ENCODE assay signal across 20 cellular contexts in genomic region chr7:77859343-77859742, GRCh38.
"Had no signal": no experiment of that assay in that cellular context is flagged by ENCODE, and none has a peak within 500 bp of the region (broad histone marks: within the 10 kb centered on the region; RNA-seq: fewer than 3 reads in every experiment).

No MANE protein-coding gene starts in this region.

- H3K27me3 Mint-ChIP-seq: activated CD4-positive, alpha-beta memory T cell treated with anti-CD3 and anti-CD28 coated beads, Interleukin-2, amount 10 ng/mL, durations not matched to agents 7 days and 5 days; activated naive CD8-positive, alpha-beta T cell treated with anti-CD3 and anti-CD28 coated beads for 36 hours; stimulated activated naive CD8-positive, alpha-beta T cell treated with anti-CD3 and anti-CD28 coated beads, Interleukin-15, amount 100 ng/mL, for 72 hours; type B pancreatic cell had no signal

- DNase-seq: activated CD4-positive, alpha-beta memory T cell treated with anti-CD3 and anti-CD28 coated beads, Interleukin-2, amount 10 ng/mL, durations not matched to agents 7 days and 5 days; activated CD4-positive, alpha-beta T cell treated with anti-CD3 and anti-CD28 coated beads for 4 hours; activated naive CD8-positive, alpha-beta T cell treated with anti-CD3 and anti-CD28 coated beads for 36 hours; activated T-cell treated with anti-CD3 and anti-CD28 coated beads, Interleukin-2, amount 50 U/mL, for 48 hours; amygdala; body of pancreas; caudate nucleus; left colon; natural killer cell; nucleus accumbens; right lobe of liver; stimulated activated CD4-positive, alpha-beta T cell treated with anti-CD3 and anti-CD28 coated beads, Interleukin-4, amount 100 ng/mL, for 4 hours; stimulated activated naive CD8-positive, alpha-beta T cell treated with anti-CD3 and anti-CD28 coated beads, Interleukin-15, amount 100 ng/mL, for 72 hours; T-helper 1 cell; WERI-Rb-1 had no signal

- ATAC-seq: body of pancreas; esophagus mucosa; left colon; natural killer cell; right lobe of liver; stimulated activated naive CD8-positive, alpha-beta T cell treated with anti-CD3 and anti-CD28 coated beads, Interleukin-15, amount 100 ng/mL, for 72 hours had no signal

- H3K36me3 Mint-ChIP-seq: natural killer cell, type B pancreatic cell had no signal

- H3K27ac Mint-ChIP-seq: activated CD4-positive, alpha-beta memory T cell treated with anti-CD3 and anti-CD28 coated beads, Interleukin-2, amount 10 ng/mL, durations not matched to agents 7 days and 5 days; activated naive CD8-positive, alpha-beta T cell treated with anti-CD3 and anti-CD28 coated beads for 36 hours; stimulated activated naive CD8-positive, alpha-beta T cell treated with anti-CD3 and anti-CD28 coated beads, Interleukin-15, amount 100 ng/mL, for 72 hours; type B pancreatic cell had no signal

- H3K27ac ChIP-seq: body of pancreas, right lobe of liver, WERI-Rb-1 had no signal

- H3K4me3 Mint-ChIP-seq: activated CD4-positive, alpha-beta memory T cell treated with anti-CD3 and anti-CD28 coated beads, Interleukin-2, amount 10 ng/mL, durations not matched to agents 7 days and 5 days; activated naive CD8-positive, alpha-beta T cell treated with anti-CD3 and anti-CD28 coated beads for 36 hours; natural killer cell; stimulated activated naive CD8-positive, alpha-beta T cell treated with anti-CD3 and anti-CD28 coated beads, Interleukin-15, amount 100 ng/mL, for 72 hours; type B pancreatic cell had no signal

- H3K36me3 ChIP-seq: right lobe of liver, WERI-Rb-1 had no signal

- H3K4me3 ChIP-seq: body of pancreas, lung, right lobe of liver, smooth muscle cell had no signal

- H3K9me3 Mint-ChIP-seq: activated CD4-positive, alpha-beta memory T cell treated with anti-CD3 and anti-CD28 coated beads, Interleukin-2, amount 10 ng/mL, durations not matched to agents 7 days and 5 days; activated naive CD8-positive, alpha-beta T cell treated with anti-CD3 and anti-CD28 coated beads for 36 hours; natural killer cell; stimulated activated naive CD8-positive, alpha-beta T cell treated with anti-CD3 and anti-CD28 coated beads, Interleukin-15, amount 100 ng/mL, for 72 hours; type B pancreatic cell had no signal

- H3K27me3 ChIP-seq: body of pancreas, right lobe of liver had no signal

- FAIRE-seq: colon had no signal
